In the genomic region with DNA sequence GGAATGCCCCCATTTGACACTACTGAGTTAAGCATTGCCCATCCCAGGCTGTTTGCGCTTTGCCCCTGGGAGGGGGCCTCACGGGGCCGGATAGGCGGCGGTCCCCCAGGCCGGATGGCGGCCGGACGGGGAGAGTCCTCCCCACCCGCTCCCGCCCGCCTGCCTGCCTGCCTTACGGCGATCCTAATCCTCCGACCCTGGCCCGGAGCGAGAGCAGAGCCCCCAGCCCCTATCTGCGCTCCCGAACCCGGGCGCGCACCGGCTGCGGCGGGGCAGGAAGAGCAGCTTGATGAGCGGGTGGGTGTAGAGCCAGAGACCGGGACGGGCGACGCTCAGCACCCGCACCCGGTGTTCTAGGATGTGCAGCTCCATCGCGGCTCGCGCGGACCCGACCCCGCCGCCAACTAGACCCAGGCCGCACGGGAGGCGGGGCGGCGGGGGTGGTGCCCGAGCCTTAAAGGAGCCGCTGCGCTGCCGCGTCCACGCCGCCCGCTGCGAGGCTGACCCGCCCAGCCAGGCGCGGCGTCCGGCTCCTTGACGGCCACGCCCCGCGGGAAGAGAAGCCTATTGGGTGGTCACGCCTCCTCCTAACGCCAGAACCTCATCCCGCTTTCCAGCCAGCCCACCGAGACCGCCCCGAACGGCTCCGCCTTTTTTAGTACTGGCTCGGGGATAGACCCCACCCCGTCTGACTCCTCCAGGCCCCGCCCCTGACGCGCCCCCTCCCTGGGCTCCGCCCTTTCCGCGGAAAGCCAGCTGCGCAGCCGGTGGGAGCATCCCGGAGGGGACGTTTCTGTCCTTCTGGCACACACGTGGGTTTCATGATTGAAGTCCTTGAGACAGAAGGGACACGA, we compare ENCODE assay signal across 8 cellular contexts. TPM values are rescaled to one million over a fixed set of nuclear protein-coding genes. Genes with fewer than 3 reads are reported as not detected.
DNase-seq lines count a peak whose midpoint lies in the region; ATAC-seq and TF ChIP-seq lines count a peak whose summit lies in the region.

A gene (minus strand): TSS at position 380 of the 854 bp plus-strand sequence. CDS start 8 bp downstream, at position 372.

- peak within 1 kb of the TSS; percentile 66 to 99 (median 82) for H3K4me3 ChIP-seq in esophagus squamous epithelium

- peak; percentile 54 for ATAC-seq in GM21619 (IDR thresholded peaks at IDR 0.05; ENCODE audit: unreplicated experiment)
- ATAC-seq in activated T-cell treated with anti-CD3 and anti-CD28 coated beads, Interleukin-2, amount 50 U/mL, for 72 hours (replicated peaks in 1 of 2) = peak; percentile 82 to 83

- 0 to 7% methylated on average over 1 to 2 of the region's 85 CpGs for WGBS in esophagus squamous epithelium, 2 donors

- no peaks in the 10 kb centered on the region for H3K9me3 Mint-ChIP-seq in activated T-cell treated with anti-CD3 and anti-CD28 coated beads, Interleukin-2, amount 50 U/mL, for 72 hours

- no peaks in the 10 kb centered on the region for H3K27me3 ChIP-seq in esophagus squamous epithelium

- no peaks in the 10 kb centered on the region for H3K27me3 Mint-ChIP-seq in activated T-cell treated with anti-CD3 and anti-CD28 coated beads, Interleukin-2, amount 50 U/mL, for 72 hours (ENCODE audit: low read depth)

- peak within 1 kb of the TSS; percentile 60 for H3K27ac Mint-ChIP-seq in activated T-cell treated with anti-CD3 and anti-CD28 coated beads, Interleukin-2, amount 50 U/mL, for 72 hours

- TF ChIP-seq CTCF in esophagus squamous epithelium (IDR thresholded peaks at IDR 0.05) = no peak

- intact Hi-C loops in esophagus squamous epithelium (cut with DNase I) = loop anchor here (5.0 kb wide), 2 partner anchors 38 to 98 kb away; a partner anchor contains a TSS

- peaks cover 50 to 78% (median 56%) of the 10 kb centered on the region in 3 donors for H3K4me1 ChIP-seq in esophagus squamous epithelium

- H3K36me3 Mint-ChIP-seq in activated T-cell treated with anti-CD3 and anti-CD28 coated beads, Interleukin-2, amount 50 U/mL, for 72 hours (ENCODE audit: insufficient read depth in 2 of 2) = peaks cover 0 to 8% of the 10 kb centered on the region in 2 donors

- H3K27ac ChIP-seq in esophagus squamous epithelium = peak within 1 kb of the TSS; percentile 96 to 99 (median 97)

- H3K4me1 Mint-ChIP-seq in activated T-cell treated with anti-CD3 and anti-CD28 coated beads, Interleukin-2, amount 50 U/mL, for 72 hours (ENCODE audit: low read depth) = peaks cover 30% of the 10 kb centered on the region

- peaks cover 28 to 59% (median 29%) of the 10 kb centered on the region in 3 donors for H3K36me3 ChIP-seq in esophagus squamous epithelium

- peak within 1 kb of the TSS; percentile 90 for H3K4me3 Mint-ChIP-seq in activated T-cell treated with anti-CD3 and anti-CD28 coated beads, Interleukin-2, amount 50 U/mL, for 72 hours

- no peaks in the 10 kb centered on the region for H3K9me3 ChIP-seq in esophagus squamous epithelium

- TF ChIP-seq POLR2A in esophagus squamous epithelium (IDR thresholded peaks at IDR 0.05) = peak in 3 of 4 donors; percentile 55 to 81 (median 77)

- DNase-seq in DMS153 (lab: John Stamatoyannopoulos, UW) (peak; percentile 95), KG1 (lab: John Stamatoyannopoulos, UW) (peak; percentile 28), esophagus squamous epithelium (lab: John Stamatoyannopoulos, UW) (peak; percentile 82), myocyte (ENCODE audit: low read depth) (peak; percentile 99)
- DNase-seq in activated T-cell treated with anti-CD3 and anti-CD28 coated beads, Interleukin-2, amount 50 U/mL, for 72 hours = peak; percentile 91 to 93
- peak; percentile 75 to 78 for DNase-seq in stimulated activated CD8-positive, alpha-beta memory T cell treated with anti-CD3 and anti-CD28 coated beads, Interleukin-7, amount 100 ng/mL, for 4 hours (ENCODE audit: low read depth in 2 of 2)

TF ChIP-seq in PFSK-1, 5 proteins besides CTCF, POLR2A, EP300 and RAD21:
- TF ChIP-seq, protein P1, sequence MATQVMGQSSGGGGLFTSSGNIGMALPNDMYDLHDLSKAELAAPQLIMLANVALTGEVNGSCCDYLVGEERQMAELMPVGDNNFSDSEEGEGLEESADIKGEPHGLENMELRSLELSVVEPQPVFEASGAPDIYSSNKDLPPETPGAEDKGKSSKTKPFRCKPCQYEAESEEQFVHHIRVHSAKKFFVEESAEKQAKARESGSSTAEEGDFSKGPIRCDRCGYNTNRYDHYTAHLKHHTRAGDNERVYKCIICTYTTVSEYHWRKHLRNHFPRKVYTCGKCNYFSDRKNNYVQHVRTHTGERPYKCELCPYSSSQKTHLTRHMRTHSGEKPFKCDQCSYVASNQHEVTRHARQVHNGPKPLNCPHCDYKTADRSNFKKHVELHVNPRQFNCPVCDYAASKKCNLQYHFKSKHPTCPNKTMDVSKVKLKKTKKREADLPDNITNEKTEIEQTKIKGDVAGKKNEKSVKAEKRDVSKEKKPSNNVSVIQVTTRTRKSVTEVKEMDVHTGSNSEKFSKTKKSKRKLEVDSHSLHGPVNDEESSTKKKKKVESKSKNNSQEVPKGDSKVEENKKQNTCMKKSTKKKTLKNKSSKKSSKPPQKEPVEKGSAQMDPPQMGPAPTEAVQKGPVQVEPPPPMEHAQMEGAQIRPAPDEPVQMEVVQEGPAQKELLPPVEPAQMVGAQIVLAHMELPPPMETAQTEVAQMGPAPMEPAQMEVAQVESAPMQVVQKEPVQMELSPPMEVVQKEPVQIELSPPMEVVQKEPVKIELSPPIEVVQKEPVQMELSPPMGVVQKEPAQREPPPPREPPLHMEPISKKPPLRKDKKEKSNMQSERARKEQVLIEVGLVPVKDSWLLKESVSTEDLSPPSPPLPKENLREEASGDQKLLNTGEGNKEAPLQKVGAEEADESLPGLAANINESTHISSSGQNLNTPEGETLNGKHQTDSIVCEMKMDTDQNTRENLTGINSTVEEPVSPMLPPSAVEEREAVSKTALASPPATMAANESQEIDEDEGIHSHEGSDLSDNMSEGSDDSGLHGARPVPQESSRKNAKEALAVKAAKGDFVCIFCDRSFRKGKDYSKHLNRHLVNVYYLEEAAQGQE (IDR thresholded peaks at IDR 0.05; ENCODE audit: insufficient read depth in 1 of 2, low read depth in 2 of 2, low read length in 2 of 2) = no peak
- peak; percentile 48 for TF ChIP-seq FOXP2 (optimal IDR thresholded peaks at IDR 0.05; ENCODE audit: borderline replicate concordance, extremely low read depth, extremely low read length, insufficient read depth)

RNA-seq across cellular contexts. Expression of the gene that starts here (rescaled TPM):
- polyA plus RNA-seq in PFSK-1 (2012; ENCODE audit: insufficient read length, low read depth) = 23.0 TPM
- total RNA-seq in activated T-cell treated with anti-CD3 and anti-CD28 coated beads, Interleukin-2, amount 50 U/mL, for 72 hours = 1 to 10 TPM; 6.2 to 7.4 TPM
- total RNA-seq in esophagus squamous epithelium = 10 to 100 TPM; 18.9 to 76.4 (median 40.7) TPM
- total RNA-seq in myocyte = 11.3 and 13.3 TPM in 2 replicates
- polyA plus RNA-seq in myocyte (2012) = 30.2 TPM

Comparison
In these comparisons a context has a peak if more than half of its experiments do, and no peak if none do; other contexts are left out.
1. Peak in every context shown above with its lines: DNase-seq, ATAC-seq, H3K4me3 ChIP-seq and H3K27ac ChIP-seq.
2. DNase-seq: peak in every context shown above with its lines; median percentile 99 in myocyte; 95 in DMS153; 92 in activated T-cell treated with anti-CD3 and anti-CD28 coated beads, Interleukin-2, amount 50 U/mL, for 72 hours; 82 in esophagus squamous epithelium; 76 in stimulated activated CD8-positive, alpha-beta memory T cell treated with anti-CD3 and anti-CD28 coated beads, Interleukin-7, amount 100 ng/mL, for 4 hours; 28 in KG1.